ENCODE assay signal across 8 cellular contexts in genomic region chr19:3367572-3368440, GRCh38. TPM values are rescaled to one million over a fixed set of nuclear protein-coding genes. Genes with fewer than 3 reads are reported as not detected.
DNase-seq lines count a peak whose midpoint lies in the region; ATAC-seq, FAIRE-seq and TF ChIP-seq lines count a peak whose summit lies in the region.

No MANE protein-coding gene starts in this region.

- H3K36me3 ChIP-seq in A673 (ENCODE audit: insufficient read depth, low read length, poor library complexity, severe bottlenecking) (peaks cover 4% of the 10 kb centered on the region), HUES48 (ENCODE audit: control insufficient read depth, insufficient read depth, low read length) (no peaks in the 10 kb centered on the region), brain microvascular endothelial cell (replicated peaks) (no peaks in the 10 kb centered on the region), mucosa of descending colon (ENCODE audit: low read depth) (no peaks in the 10 kb centered on the region)

- CTCF ChIA-PET in A673 (lab: Charles Lee), result interaction anchor here (0.6 kb wide), 1 partner anchor 241 kb away, joined by 5 read pairs; no protein-coding TSS in a partner anchor

- TF ChIP-seq CTCF in A673 (conservative IDR thresholded peaks at IDR 0.05; ENCODE audit: low read depth, low read length) (no peak), brain microvascular endothelial cell (IDR thresholded peaks at IDR 0.05; ENCODE audit: low read depth, low read length, missing control alignments) (no peak), mucosa of descending colon (IDR thresholded peaks at IDR 0.05) (no peak)

- H3K9ac ChIP-seq in HUES48 (ENCODE audit: low read depth, low read length), result no peak overlapping the region

- H3K4me1 ChIP-seq in A673 (ENCODE audit: insufficient read depth, low read length, poor library complexity, severe bottlenecking) (peaks cover 45% of the 10 kb centered on the region), HUES48 (ENCODE audit: control insufficient read depth, insufficient read depth, low read length) (no peaks in the 10 kb centered on the region), mucosa of descending colon (ENCODE audit: low read depth) (peaks cover 5% of the 10 kb centered on the region)

- intact Hi-C loops in A673 (cut with micrococcal nuclease; ENCODE audit: unreplicated experiment) (loop anchor here (5.0 kb wide), 1 partner anchor 59 kb away; no protein-coding TSS in a partner anchor), mucosa of descending colon (cut with DNase I, micrococcal nuclease) (loop anchor here in 1 of 2 donors (10.0 kb wide), 1 partner anchor 57 kb away; no protein-coding TSS in a partner anchor)

- in situ Hi-C loops in brain microvascular endothelial cell (cut with HindIII; ENCODE audit: low pct_ligation_motif_present, low sequenced_read_pairs), result no loop called here

- H3K27ac ChIP-seq in A673 (ENCODE audit: low read depth, low read length, poor library complexity, severe bottlenecking) (peak overlapping the region; percentile 96), HUES48 (ENCODE audit: low read depth, low read length) (no peak overlapping the region), brain microvascular endothelial cell (peak overlapping the region; percentile 2)

- H3K4me3 ChIP-seq in A673 (ENCODE audit: low read depth, low read length, poor library complexity, severe bottlenecking), result peak overlapping the region; percentile 78
- H3K4me3 ChIP-seq in HUES48 (ENCODE audit: low read depth, low read length), result peak overlapping the region; percentile 43; the same call in 1 of the 2 replicates
- H3K4me3 ChIP-seq in brain microvascular endothelial cell (ENCODE audit: low read depth, low read length), result peak overlapping the region; percentile 77
- H3K4me3 ChIP-seq in mucosa of descending colon, result peak overlapping the region; percentile 40

- no peak for TF ChIP-seq POLR2A in H54 (IDR thresholded peaks at IDR 0.05; ENCODE audit: low read depth, low read length)

- POLR2A ChIA-PET in A673 (lab: Charles Lee; ENCODE audit: low non-redundant PET), result no interaction called here

- H3K27me3 ChIP-seq in A673 (replicated peaks; ENCODE audit: insufficient read depth, low read depth, low read length, poor library complexity) (no peaks in the 10 kb centered on the region), HUES48 (ENCODE audit: control insufficient read depth, insufficient read depth, low read length) (peaks cover 96% of the 10 kb centered on the region), brain microvascular endothelial cell (replicated peaks) (no peaks in the 10 kb centered on the region)

- BruUV-seq in A673 (replicated peaks; lab: Mats Ljungman, UMichigan), result TSS peak; percentile 23

- DNase-seq in A673 (ENCODE audit: low spot score), result peak; percentile 63
- no peak for DNase-seq in brain microvascular endothelial cell
- DNase-seq in mucosa of descending colon, result peak in 1 of 3 donors; percentile 63
- DNase-seq in RPMI8226, result no peak
- DNase-seq in H54 (ENCODE audit: insufficient read length, low spot score), result no peak
- DNase-seq in SK-N-DZ (ENCODE audit: low spot score), result no peak
- DNase-seq in globus pallidus (ENCODE audit: low spot score), result no peak

- FAIRE-seq in H54 (lab: Jason Lieb, UNC), result no peak

- H3K9me3 ChIP-seq in A673 (ENCODE audit: low read depth, low read length, poor library complexity, severe bottlenecking) (no peaks in the 10 kb centered on the region), HUES48 (ENCODE audit: control insufficient read depth, insufficient read depth, low read length) (no peaks in the 10 kb centered on the region), mucosa of descending colon (no peaks in the 10 kb centered on the region)

- ATAC-seq in mucosa of descending colon, result no peak

RNA-seq across cellular contexts. Expression of gene NFIC, which starts 1.4 kb away (rescaled TPM):
- total RNA-seq in A673 (2021), result 112 and 122 TPM in 2 replicates
- 100 to 1,000 TPM in 1 of 3 donors, 10 to 100 TPM in 2; 38.4 to 210 (median 79.3) TPM for total RNA-seq in mucosa of descending colon
- polyA plus RNA-seq in SK-N-DZ (2014; cell fraction: cytosol; rRNA removed), result 3.0 and 3.3 TPM in 2 replicates
- 1.5 and 2.7 TPM in 2 replicates for polyA plus RNA-seq in SK-N-DZ (2014; cell fraction: nucleus; rRNA removed)
